13 cellular contexts compared by ENCODE assay signal in genomic region chr5:74241751-74242140, GRCh38.
DNase-seq lines count a peak whose midpoint lies in the region; ATAC-seq, FAIRE-seq and TF ChIP-seq lines count a peak whose summit lies in the region.
"Had no signal": no experiment of that assay in that cellular context is flagged by ENCODE, and none has a peak within 500 bp of the region (broad histone marks: within the 10 kb centered on the region; RNA-seq: fewer than 3 reads in every experiment).

No MANE protein-coding gene starts in this region.

- no peak overlapping the region for H2BK120ac ChIP-seq in mesenchymal stem cell (ENCODE audit: low read depth, low read length)

- ATAC-seq in GM12878, result peak; percentile 67
- ATAC-seq in natural killer cell treated with Interleukin-12 subunit alpha and Interleukin-12 subunit beta and Interleukin-15 and Interleukin-18, amount 100 ng/mL, for 72 hours, result no peak
- no peak for ATAC-seq in GM18861 (IDR thresholded peaks at IDR 0.05; ENCODE audit: unreplicated experiment)
- ATAC-seq: left lobe of liver had no signal

- no peaks in the 10 kb centered on the region for H3K27me3 ChIP-seq in GM12878 (replicated peaks in 1 of 2; ENCODE audit: control insufficient read depth in 2 of 2, insufficient read depth in 2 of 2, low read length in 1 of 2)
- no peaks in the 10 kb centered on the region for H3K27me3 ChIP-seq in mesenchymal stem cell (ENCODE audit: control insufficient read depth in 1 of 2, insufficient read depth in 1 of 2, low read length in 2 of 2)

- no peak overlapping the region for H4K91ac ChIP-seq in mesenchymal stem cell (ENCODE audit: low read length)

- H3K4me1 ChIP-seq in GM12878 (ENCODE audit: control insufficient read depth, insufficient read depth, low read length) (peaks cover 9% of the 10 kb centered on the region), mesenchymal stem cell (ENCODE audit: control insufficient read depth, insufficient read depth, low read depth, low read length) (peaks cover 4% of the 10 kb centered on the region)

- no peak overlapping the region for H2BK15ac ChIP-seq in mesenchymal stem cell (ENCODE audit: low read depth, poor library complexity, severe bottlenecking)

- TF ChIP-seq EP300 in GM12878 (IDR thresholded peaks at IDR 0.05; ENCODE audit: borderline replicate concordance in 1 of 2, control insufficient read depth in 1 of 2, low read depth in 2 of 2, low read length in 2 of 2), result no peak

- H3K27ac ChIP-seq in GM12878 (ENCODE audit: control insufficient read depth, insufficient read depth) (no peak overlapping the region), mesenchymal stem cell (ENCODE audit: low read length, poor library complexity, severe bottlenecking) (peak overlapping the region; percentile 16)
- H3K27ac ChIP-seq: dorsolateral prefrontal cortex had no signal

- intact Hi-C loops in GM12878 (cut with micrococcal nuclease; ENCODE audit: unreplicated experiment), result no loop called here

- CTCF ChIA-PET in GM12878 (lab: Yijun Ruan, JAX), result interaction anchor here (0.6 kb wide), 1 partner anchor 154 kb away, joined by 3 read pairs; no protein-coding TSS in a partner anchor

- no peaks in the 10 kb centered on the region for H3K36me3 Mint-ChIP-seq in natural killer cell treated with Interleukin-12 subunit alpha and Interleukin-12 subunit beta and Interleukin-15 and Interleukin-18, amount 100 ng/mL, for 72 hours
- H3K36me3 Mint-ChIP-seq: IgD-negative memory B cell had no signal

- TF ChIP-seq RAD21 in GM12878 (IDR thresholded peaks at IDR 0.05; ENCODE audit: insufficient read depth, low read depth, low read length), result no peak

- no peak for TF ChIP-seq CTCF in GM12878 (IDR thresholded peaks at IDR 0.05 in 2 of 3, conservative IDR thresholded peaks at IDR 0.05 in 1 of 3; ENCODE audit: control insufficient read depth in 2 of 3, extremely low read depth in 1 of 3, insufficient read depth in 1 of 3, low read depth in 3 of 3, low read length in 3 of 3)

- H3K36me3 ChIP-seq in GM12878 (ENCODE audit: control insufficient read depth in 2 of 2, insufficient read depth in 2 of 2, low read length in 1 of 2) (no peaks in the 10 kb centered on the region), mesenchymal stem cell (ENCODE audit: control insufficient read depth in 1 of 2, insufficient read depth in 2 of 2, low read depth in 1 of 2, low read length in 2 of 2) (no peaks in the 10 kb centered on the region)

- 0% methylated on average over 2 of the region's 2 CpGs for WGBS in GM12878 (ENCODE audit: insufficient coverage, insufficient replicate concordance, low lambda C conversion rate, missing lambda C conversion rate)
- 60% methylated on average over 1 of the region's 2 CpGs for WGBS in mesenchymal stem cell

- H2AK5ac ChIP-seq in mesenchymal stem cell (ENCODE audit: low read length, severe bottlenecking), result no peak overlapping the region

- H4K20me1 ChIP-seq in GM12878 (ENCODE audit: control insufficient read depth, insufficient read depth), result no peaks in the 10 kb centered on the region

- no peak overlapping the region for H4K8ac ChIP-seq in mesenchymal stem cell (ENCODE audit: low read length)

- RAD21 ChIA-PET in GM12878 (lab: Charles Lee; ENCODE audit: unreplicated experiment), result no interaction called here

- H2AFZ ChIP-seq in GM12878 (ENCODE audit: control insufficient read depth, low read depth, low read length) (no peak overlapping the region), mesenchymal stem cell (ENCODE audit: low read depth, low read length) (no peak overlapping the region)

- no peak overlapping the region for H3K23ac ChIP-seq in mesenchymal stem cell (ENCODE audit: low read length in 2 of 2)

- H3K4me1 Mint-ChIP-seq in natural killer cell treated with Interleukin-12 subunit alpha and Interleukin-12 subunit beta and Interleukin-15 and Interleukin-18, amount 100 ng/mL, for 72 hours (ENCODE audit: low read depth in 2 of 2), result no peaks in the 10 kb centered on the region
- H3K4me1 Mint-ChIP-seq: IgD-negative memory B cell had no signal

- no peaks in the 10 kb centered on the region for H3K79me1 ChIP-seq in mesenchymal stem cell (replicated peaks; ENCODE audit: low read length, poor library complexity, severe bottlenecking)

- DNase-seq in Daoy (ENCODE audit: low read depth) (peak; percentile 86), LHCN-M2 (ENCODE audit: low read depth) (peak; percentile 42), GM12878 (ENCODE audit: low read depth, low spot score) (no peak), mesenchymal stem cell (no peak), amniotic stem cell (lab: John Stamatoyannopoulos, UW) (no peak), NCI-H2196 (lab: John Stamatoyannopoulos, UW; ENCODE audit: unreplicated experiment) (no peak)
- DNase-seq in natural killer cell treated with Interleukin-12 subunit alpha and Interleukin-12 subunit beta and Interleukin-15 and Interleukin-18, amount 100 ng/mL, for 72 hours (ENCODE audit: low spot score), result no peak
- DNase-seq: dorsolateral prefrontal cortex, NCI-H1930 had no signal

- SMC1A ChIA-PET in GM12878 (lab: Charles Lee; ENCODE audit: uncharacterized antibody, unreplicated experiment), result no interaction called here

- no peaks in the 10 kb centered on the region for H3K9me3 Mint-ChIP-seq in natural killer cell treated with Interleukin-12 subunit alpha and Interleukin-12 subunit beta and Interleukin-15 and Interleukin-18, amount 100 ng/mL, for 72 hours
- H3K9me3 Mint-ChIP-seq: IgD-negative memory B cell had no signal

- H2BK5ac ChIP-seq in mesenchymal stem cell (ENCODE audit: low read depth, low read length, poor library complexity, severe bottlenecking), result no peak overlapping the region

- in situ Hi-C loops in GM12878 (cut with MboI), result no loop called here

- H3K4ac ChIP-seq in mesenchymal stem cell (ENCODE audit: low read depth in 1 of 2, low read length in 2 of 2), result no peak overlapping the region

- H3K9me3 ChIP-seq in GM12878 (replicated peaks; ENCODE audit: control insufficient read depth, insufficient read depth, low read length) (no peaks in the 10 kb centered on the region), mesenchymal stem cell (ENCODE audit: control insufficient read depth, low read length) (no peaks in the 10 kb centered on the region)

- no peak overlapping the region for H3K27ac Mint-ChIP-seq in natural killer cell treated with Interleukin-12 subunit alpha and Interleukin-12 subunit beta and Interleukin-15 and Interleukin-18, amount 100 ng/mL, for 72 hours
- H3K27ac Mint-ChIP-seq: IgD-negative memory B cell had no signal

- H3K4me3 Mint-ChIP-seq in natural killer cell treated with Interleukin-12 subunit alpha and Interleukin-12 subunit beta and Interleukin-15 and Interleukin-18, amount 100 ng/mL, for 72 hours, result no peak overlapping the region
- H3K4me3 Mint-ChIP-seq: IgD-negative memory B cell had no signal

- POLR2A ChIA-PET in GM12878 (lab: Charles Lee), result no interaction called here

- peak; percentile 56 for FAIRE-seq in GM12878 (lab: Jason Lieb, UNC)
- FAIRE-seq: frontal cortex had no signal

- peaks cover 13 to 28% of the 10 kb centered on the region in 2 donors for H3K27me3 Mint-ChIP-seq in natural killer cell treated with Interleukin-12 subunit alpha and Interleukin-12 subunit beta and Interleukin-15 and Interleukin-18, amount 100 ng/mL, for 72 hours

- H3K4me3 ChIP-seq in GM12878 (no peak overlapping the region), mesenchymal stem cell (ENCODE audit: insufficient read depth in 1 of 2, low read depth in 1 of 2, low read length in 2 of 2) (no peak overlapping the region)
- H3K4me3 ChIP-seq: dorsolateral prefrontal cortex had no signal

- H3K4me2 ChIP-seq in GM12878 (ENCODE audit: control insufficient read depth, insufficient read depth) (peak overlapping the region; percentile 31; the same call in 1 of the 2 replicates), mesenchymal stem cell (ENCODE audit: low read length, poor library complexity, severe bottlenecking) (no peak overlapping the region)

- H3K9ac ChIP-seq in GM12878 (ENCODE audit: control insufficient read depth, insufficient read depth, low read length) (no peak overlapping the region), mesenchymal stem cell (ENCODE audit: low read length) (no peak overlapping the region)

- BruUV-seq in GM12878 (replicated peaks; lab: Mats Ljungman, UMichigan), result no TSS peak

- no peak overlapping the region for H3K14ac ChIP-seq in mesenchymal stem cell (ENCODE audit: low read length in 2 of 2)

- no peak overlapping the region for H2BK12ac ChIP-seq in mesenchymal stem cell (ENCODE audit: low read length in 2 of 2)

- H3K79me2 ChIP-seq in GM12878 (ENCODE audit: control insufficient read depth, insufficient read depth, low read length), result no peaks in the 10 kb centered on the region

- TF ChIP-seq POLR2A in GM12878 (IDR thresholded peaks at IDR 0.05; ENCODE audit: low read depth, low read length), result no peak

- no peak overlapping the region for H3K18ac ChIP-seq in mesenchymal stem cell (ENCODE audit: low read depth in 1 of 2, low read length in 2 of 2)

TF ChIP-seq in GM12878, 131 proteins besides CTCF, POLR2A, EP300 and RAD21:
- TF ChIP-seq KDM1A (IDR thresholded peaks at IDR 0.05; ENCODE audit: borderline replicate concordance), result no peak
- TF ChIP-seq RUNX3 (IDR thresholded peaks at IDR 0.05; ENCODE audit: low read length), result 0 out of 2 replicates have a peak, but pooled peaks have one; percentile 8
TF ChIP-seq in GM12878: peak in this region for 1.

Comparison
In these comparisons a context has a peak if more than half of its experiments do, and no peak if none do; other contexts are left out.
1. DNase-seq: peak in Daoy (single experiment) and LHCN-M2 (single experiment); none in GM12878 (single experiment), mesenchymal stem cell (single experiment), amniotic stem cell (single experiment), natural killer cell treated with Interleukin-12 subunit alpha and Interleukin-12 subunit beta and Interleukin-15 and Interleukin-18, amount 100 ng/mL, for 72 hours (single experiment) and NCI-H2196 (single experiment).